1 cellular context compared by ENCODE assay signal in the genomic region with DNA sequence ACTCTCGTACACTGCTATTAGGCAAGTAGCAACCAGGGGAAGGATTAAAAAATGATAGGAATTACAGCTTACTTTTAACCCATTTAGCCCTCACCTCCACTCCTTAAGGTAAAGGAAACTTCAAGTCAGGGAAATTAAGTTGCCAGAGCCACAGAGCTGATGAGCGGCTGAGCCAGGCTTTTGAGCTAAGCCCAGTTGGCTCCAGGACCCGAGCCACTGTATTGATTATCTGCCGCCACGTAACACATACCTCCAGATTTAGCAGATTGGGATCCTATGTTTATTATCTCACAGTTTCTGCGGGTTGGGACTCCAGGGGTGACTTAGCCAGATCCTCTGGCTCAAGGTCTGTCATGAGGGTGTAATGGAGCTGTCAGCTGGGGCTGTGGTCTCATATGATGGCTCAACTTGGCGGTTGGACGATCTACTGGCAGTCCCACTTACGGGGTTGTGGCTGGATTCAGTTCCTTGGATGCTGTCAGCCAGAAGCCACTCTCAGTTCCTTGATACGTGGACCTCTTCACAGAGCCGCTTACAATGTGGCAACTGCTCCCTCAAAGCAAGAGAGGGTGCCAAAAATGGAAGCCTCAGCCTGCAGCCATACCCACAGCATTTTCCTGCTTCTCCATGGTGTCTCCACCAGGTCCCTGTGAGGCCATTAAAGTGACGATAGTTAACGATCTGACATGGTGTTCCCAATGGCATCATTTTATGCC.
TF ChIP-seq lines count a peak whose summit lies in the region.

No MANE protein-coding gene starts in this region.

TF ChIP-seq in HepG2, 621 proteins besides CTCF, POLR2A, EP300 and RAD21 (continued from another document and continues in another):
- TF ChIP-seq, protein P1, sequence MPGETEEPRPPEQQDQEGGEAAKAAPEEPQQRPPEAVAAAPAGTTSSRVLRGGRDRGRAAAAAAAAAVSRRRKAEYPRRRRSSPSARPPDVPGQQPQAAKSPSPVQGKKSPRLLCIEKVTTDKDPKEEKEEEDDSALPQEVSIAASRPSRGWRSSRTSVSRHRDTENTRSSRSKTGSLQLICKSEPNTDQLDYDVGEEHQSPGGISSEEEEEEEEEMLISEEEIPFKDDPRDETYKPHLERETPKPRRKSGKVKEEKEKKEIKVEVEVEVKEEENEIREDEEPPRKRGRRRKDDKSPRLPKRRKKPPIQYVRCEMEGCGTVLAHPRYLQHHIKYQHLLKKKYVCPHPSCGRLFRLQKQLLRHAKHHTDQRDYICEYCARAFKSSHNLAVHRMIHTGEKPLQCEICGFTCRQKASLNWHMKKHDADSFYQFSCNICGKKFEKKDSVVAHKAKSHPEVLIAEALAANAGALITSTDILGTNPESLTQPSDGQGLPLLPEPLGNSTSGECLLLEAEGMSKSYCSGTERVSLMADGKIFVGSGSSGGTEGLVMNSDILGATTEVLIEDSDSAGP (CRISPR knock-in tag; IDR thresholded peaks at IDR 0.05; ENCODE audit: borderline replicate concordance): 0 out of 2 replicates have a peak, but pooled peaks have one; percentile 12
- no peak for TF ChIP-seq POLR2AphosphoS2 (IDR thresholded peaks at IDR 0.05; ENCODE audit: low read depth, low read length)
- no peak for TF ChIP-seq MXI1 (IDR thresholded peaks at IDR 0.05; ENCODE audit: borderline replicate concordance, low read depth, low read length)
- TF ChIP-seq HOXA7 (CRISPR knock-in tag; IDR thresholded peaks at IDR 0.05): no peak
- no peak for TF ChIP-seq MAFF (IDR thresholded peaks at IDR 0.05; ENCODE audit: low read depth, low read length)
- TF ChIP-seq ZNF7 (CRISPR knock-in tag; IDR thresholded peaks at IDR 0.05): no peak
- no peak; the same call in 1 of the 2 replicates for TF ChIP-seq NCOA1 (CRISPR knock-in tag; IDR thresholded peaks at IDR 0.05)
- TF ChIP-seq, protein P2, sequence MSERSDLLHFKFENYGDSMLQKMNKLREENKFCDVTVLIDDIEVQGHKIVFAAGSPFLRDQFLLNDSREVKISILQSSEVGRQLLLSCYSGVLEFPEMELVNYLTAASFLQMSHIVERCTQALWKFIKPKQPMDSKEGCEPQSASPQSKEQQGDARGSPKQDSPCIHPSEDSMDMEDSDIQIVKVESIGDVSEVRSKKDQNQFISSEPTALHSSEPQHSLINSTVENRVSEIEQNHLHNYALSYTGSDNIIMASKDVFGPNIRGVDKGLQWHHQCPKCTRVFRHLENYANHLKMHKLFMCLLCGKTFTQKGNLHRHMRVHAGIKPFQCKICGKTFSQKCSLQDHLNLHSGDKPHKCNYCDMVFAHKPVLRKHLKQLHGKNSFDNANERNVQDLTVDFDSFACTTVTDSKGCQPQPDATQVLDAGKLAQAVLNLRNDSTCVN (CRISPR knock-in tag; IDR thresholded peaks at IDR 0.05; ENCODE audit: borderline replicate concordance): no peak
- no peak for TF ChIP-seq MED13 (CRISPR knock-in tag; IDR thresholded peaks at IDR 0.05)
- no peak for TF ChIP-seq ZNF83 (CRISPR knock-in tag; IDR thresholded peaks at IDR 0.05; ENCODE audit: borderline replicate concordance)
- TF ChIP-seq, protein P3, sequence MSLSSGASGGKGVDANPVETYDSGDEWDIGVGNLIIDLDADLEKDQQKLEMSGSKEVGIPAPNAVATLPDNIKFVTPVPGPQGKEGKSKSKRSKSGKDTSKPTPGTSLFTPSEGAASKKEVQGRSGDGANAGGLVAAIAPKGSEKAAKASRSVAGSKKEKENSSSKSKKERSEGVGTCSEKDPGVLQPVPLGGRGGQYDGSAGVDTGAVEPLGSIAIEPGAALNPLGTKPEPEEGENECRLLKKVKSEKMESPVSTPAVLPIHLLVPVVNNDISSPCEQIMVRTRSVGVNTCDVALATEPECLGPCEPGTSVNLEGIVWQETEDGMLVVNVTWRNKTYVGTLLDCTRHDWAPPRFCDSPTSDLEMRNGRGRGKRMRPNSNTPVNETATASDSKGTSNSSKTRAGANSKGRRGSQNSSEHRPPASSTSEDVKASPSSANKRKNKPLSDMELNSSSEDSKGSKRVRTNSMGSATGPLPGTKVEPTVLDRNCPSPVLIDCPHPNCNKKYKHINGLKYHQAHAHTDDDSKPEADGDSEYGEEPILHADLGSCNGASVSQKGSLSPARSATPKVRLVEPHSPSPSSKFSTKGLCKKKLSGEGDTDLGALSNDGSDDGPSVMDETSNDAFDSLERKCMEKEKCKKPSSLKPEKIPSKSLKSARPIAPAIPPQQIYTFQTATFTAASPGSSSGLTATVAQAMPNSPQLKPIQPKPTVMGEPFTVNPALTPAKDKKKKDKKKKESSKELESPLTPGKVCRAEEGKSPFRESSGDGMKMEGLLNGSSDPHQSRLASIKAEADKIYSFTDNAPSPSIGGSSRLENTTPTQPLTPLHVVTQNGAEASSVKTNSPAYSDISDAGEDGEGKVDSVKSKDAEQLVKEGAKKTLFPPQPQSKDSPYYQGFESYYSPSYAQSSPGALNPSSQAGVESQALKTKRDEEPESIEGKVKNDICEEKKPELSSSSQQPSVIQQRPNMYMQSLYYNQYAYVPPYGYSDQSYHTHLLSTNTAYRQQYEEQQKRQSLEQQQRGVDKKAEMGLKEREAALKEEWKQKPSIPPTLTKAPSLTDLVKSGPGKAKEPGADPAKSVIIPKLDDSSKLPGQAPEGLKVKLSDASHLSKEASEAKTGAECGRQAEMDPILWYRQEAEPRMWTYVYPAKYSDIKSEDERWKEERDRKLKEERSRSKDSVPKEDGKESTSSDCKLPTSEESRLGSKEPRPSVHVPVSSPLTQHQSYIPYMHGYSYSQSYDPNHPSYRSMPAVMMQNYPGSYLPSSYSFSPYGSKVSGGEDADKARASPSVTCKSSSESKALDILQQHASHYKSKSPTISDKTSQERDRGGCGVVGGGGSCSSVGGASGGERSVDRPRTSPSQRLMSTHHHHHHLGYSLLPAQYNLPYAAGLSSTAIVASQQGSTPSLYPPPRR (CRISPR knock-in tag; IDR thresholded peaks at IDR 0.05; ENCODE audit: borderline replicate concordance): no peak
- TF ChIP-seq ARID2 (CRISPR knock-in tag; IDR thresholded peaks at IDR 0.05; ENCODE audit: borderline replicate concordance): no peak
- TF ChIP-seq GATAD1 (CRISPR knock-in tag; IDR thresholded peaks at IDR 0.05): no peak
- TF ChIP-seq, protein P4, sequence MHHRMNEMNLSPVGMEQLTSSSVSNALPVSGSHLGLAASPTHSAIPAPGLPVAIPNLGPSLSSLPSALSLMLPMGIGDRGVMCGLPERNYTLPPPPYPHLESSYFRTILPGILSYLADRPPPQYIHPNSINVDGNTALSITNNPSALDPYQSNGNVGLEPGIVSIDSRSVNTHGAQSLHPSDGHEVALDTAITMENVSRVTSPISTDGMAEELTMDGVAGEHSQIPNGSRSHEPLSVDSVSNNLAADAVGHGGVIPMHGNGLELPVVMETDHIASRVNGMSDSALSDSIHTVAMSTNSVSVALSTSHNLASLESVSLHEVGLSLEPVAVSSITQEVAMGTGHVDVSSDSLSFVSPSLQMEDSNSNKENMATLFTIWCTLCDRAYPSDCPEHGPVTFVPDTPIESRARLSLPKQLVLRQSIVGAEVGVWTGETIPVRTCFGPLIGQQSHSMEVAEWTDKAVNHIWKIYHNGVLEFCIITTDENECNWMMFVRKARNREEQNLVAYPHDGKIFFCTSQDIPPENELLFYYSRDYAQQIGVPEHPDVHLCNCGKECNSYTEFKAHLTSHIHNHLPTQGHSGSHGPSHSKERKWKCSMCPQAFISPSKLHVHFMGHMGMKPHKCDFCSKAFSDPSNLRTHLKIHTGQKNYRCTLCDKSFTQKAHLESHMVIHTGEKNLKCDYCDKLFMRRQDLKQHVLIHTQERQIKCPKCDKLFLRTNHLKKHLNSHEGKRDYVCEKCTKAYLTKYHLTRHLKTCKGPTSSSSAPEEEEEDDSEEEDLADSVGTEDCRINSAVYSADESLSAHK (CRISPR knock-in tag; IDR thresholded peaks at IDR 0.05; ENCODE audit: borderline replicate concordance): no peak
- no peak for TF ChIP-seq PAWR (CRISPR knock-in tag; IDR thresholded peaks at IDR 0.05; ENCODE audit: borderline replicate concordance)
- no peak for TF ChIP-seq MED8 (CRISPR knock-in tag; IDR thresholded peaks at IDR 0.05; ENCODE audit: insufficient replicate concordance)
- TF ChIP-seq NAIF1 (CRISPR knock-in tag; IDR thresholded peaks at IDR 0.05; ENCODE audit: borderline replicate concordance): no peak; the same call in 1 of the 2 replicates
- no peak for TF ChIP-seq NCOA2 (CRISPR knock-in tag; IDR thresholded peaks at IDR 0.05)
- TF ChIP-seq ZNF17 (CRISPR knock-in tag; IDR thresholded peaks at IDR 0.05): no peak
- TF ChIP-seq, protein P5, sequence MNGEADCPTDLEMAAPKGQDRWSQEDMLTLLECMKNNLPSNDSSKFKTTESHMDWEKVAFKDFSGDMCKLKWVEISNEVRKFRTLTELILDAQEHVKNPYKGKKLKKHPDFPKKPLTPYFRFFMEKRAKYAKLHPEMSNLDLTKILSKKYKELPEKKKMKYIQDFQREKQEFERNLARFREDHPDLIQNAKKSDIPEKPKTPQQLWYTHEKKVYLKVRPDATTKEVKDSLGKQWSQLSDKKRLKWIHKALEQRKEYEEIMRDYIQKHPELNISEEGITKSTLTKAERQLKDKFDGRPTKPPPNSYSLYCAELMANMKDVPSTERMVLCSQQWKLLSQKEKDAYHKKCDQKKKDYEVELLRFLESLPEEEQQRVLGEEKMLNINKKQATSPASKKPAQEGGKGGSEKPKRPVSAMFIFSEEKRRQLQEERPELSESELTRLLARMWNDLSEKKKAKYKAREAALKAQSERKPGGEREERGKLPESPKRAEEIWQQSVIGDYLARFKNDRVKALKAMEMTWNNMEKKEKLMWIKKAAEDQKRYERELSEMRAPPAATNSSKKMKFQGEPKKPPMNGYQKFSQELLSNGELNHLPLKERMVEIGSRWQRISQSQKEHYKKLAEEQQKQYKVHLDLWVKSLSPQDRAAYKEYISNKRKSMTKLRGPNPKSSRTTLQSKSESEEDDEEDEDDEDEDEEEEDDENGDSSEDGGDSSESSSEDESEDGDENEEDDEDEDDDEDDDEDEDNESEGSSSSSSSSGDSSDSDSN (CRISPR knock-in tag; IDR thresholded peaks at IDR 0.05): no peak
- TF ChIP-seq DNMT1 (CRISPR knock-in tag; IDR thresholded peaks at IDR 0.05): 0 out of 2 replicates have a peak, but pooled peaks have one; percentile 47
- TF ChIP-seq ZBTB20 (CRISPR knock-in tag; IDR thresholded peaks at IDR 0.05; ENCODE audit: borderline replicate concordance, low read depth): no peak
- TF ChIP-seq, protein P6, sequence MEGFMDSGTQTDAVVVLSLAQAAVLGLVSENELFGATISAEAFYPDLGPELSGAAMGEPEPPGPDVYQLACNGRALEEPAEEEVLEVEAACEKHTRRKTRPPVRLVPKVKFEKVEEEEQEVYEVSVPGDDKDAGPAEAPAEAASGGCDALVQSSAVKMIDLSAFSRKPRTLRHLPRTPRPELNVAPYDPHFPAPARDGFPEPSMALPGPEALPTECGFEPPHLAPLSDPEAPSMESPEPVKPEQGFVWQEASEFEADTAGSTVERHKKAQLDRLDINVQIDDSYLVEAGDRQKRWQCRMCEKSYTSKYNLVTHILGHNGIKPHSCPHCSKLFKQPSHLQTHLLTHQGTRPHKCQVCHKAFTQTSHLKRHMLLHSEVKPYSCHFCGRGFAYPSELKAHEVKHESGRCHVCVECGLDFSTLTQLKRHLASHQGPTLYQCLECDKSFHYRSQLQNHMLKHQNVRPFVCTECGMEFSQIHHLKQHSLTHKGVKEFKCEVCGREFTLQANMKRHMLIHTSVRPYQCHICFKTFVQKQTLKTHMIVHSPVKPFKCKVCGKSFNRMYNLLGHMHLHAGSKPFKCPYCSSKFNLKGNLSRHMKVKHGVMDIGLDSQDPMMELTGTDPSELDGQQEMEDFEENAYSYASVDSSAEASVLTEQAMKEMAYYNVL (CRISPR knock-in tag; IDR thresholded peaks at IDR 0.05; ENCODE audit: borderline replicate concordance): no peak
- TF ChIP-seq, protein P7, sequence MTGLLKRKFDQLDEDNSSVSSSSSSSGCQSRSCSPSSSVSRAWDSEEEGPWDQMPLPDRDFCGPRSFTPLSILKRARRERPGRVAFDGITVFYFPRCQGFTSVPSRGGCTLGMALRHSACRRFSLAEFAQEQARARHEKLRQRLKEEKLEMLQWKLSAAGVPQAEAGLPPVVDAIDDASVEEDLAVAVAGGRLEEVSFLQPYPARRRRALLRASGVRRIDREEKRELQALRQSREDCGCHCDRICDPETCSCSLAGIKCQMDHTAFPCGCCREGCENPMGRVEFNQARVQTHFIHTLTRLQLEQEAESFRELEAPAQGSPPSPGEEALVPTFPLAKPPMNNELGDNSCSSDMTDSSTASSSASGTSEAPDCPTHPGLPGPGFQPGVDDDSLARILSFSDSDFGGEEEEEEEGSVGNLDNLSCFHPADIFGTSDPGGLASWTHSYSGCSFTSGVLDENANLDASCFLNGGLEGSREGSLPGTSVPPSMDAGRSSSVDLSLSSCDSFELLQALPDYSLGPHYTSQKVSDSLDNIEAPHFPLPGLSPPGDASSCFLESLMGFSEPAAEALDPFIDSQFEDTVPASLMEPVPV (CRISPR knock-in tag; IDR thresholded peaks at IDR 0.05): no peak
- TF ChIP-seq, protein P8, sequence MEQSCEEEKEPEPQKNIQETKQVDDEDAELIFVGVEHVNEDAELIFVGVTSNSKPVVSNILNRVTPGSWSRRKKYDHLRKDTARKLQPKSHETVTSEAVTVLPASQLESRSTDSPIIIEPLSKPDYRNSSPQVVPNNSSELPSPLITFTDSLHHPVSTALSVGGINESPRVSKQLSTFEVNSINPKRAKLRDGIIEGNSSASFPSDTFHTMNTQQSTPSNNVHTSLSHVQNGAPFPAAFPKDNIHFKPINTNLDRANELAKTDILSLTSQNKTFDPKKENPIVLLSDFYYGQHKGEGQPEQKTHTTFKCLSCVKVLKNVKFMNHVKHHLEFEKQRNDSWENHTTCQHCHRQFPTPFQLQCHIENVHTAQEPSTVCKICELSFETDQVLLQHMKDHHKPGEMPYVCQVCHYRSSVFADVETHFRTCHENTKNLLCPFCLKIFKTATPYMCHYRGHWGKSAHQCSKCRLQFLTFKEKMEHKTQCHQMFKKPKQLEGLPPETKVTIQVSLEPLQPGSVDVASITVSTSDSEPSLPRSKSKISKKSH (CRISPR knock-in tag; IDR thresholded peaks at IDR 0.05; ENCODE audit: borderline replicate concordance): 0 out of 2 replicates have a peak, but pooled peaks have one; percentile 57
- 0 out of 2 replicates have a peak, but pooled peaks have one; percentile 18 for TF ChIP-seq NFKB2 (CRISPR knock-in tag; IDR thresholded peaks at IDR 0.05; ENCODE audit: borderline replicate concordance)
- TF ChIP-seq, protein P9, sequence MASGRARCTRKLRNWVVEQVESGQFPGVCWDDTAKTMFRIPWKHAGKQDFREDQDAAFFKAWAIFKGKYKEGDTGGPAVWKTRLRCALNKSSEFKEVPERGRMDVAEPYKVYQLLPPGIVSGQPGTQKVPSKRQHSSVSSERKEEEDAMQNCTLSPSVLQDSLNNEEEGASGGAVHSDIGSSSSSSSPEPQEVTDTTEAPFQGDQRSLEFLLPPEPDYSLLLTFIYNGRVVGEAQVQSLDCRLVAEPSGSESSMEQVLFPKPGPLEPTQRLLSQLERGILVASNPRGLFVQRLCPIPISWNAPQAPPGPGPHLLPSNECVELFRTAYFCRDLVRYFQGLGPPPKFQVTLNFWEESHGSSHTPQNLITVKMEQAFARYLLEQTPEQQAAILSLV (CRISPR knock-in tag; IDR thresholded peaks at IDR 0.05; ENCODE audit: borderline replicate concordance): peak; percentile 39; the same call in 1 of the 2 replicates
- TF ChIP-seq ZNF629 (CRISPR knock-in tag; conservative IDR thresholded peaks at IDR 0.05): no peak
- no peak for TF ChIP-seq MBNL3 (CRISPR knock-in tag; conservative IDR thresholded peaks at IDR 0.05)
- no peak for TF ChIP-seq ZNF253 (CRISPR knock-in tag; IDR thresholded peaks at IDR 0.05; ENCODE audit: borderline replicate concordance)
